ENCODE assay signal across 8 cellular contexts in genomic region chr2:233422050-233422639, GRCh38.
DNase-seq lines count a peak whose midpoint lies in the region; ATAC-seq, FAIRE-seq and TF ChIP-seq lines count a peak whose summit lies in the region.

No MANE protein-coding gene starts in this region.

- peak; percentile 20 for FAIRE-seq in pancreas (lab: Jason Lieb, UNC)

- intact Hi-C loops in pancreas (cut with DNase I) (no loop called here), posterior vena cava (cut with DNase I) (no loop called here)

- no peaks in the 10 kb centered on the region for H3K27me3 ChIP-seq in pancreas

- peak; percentile 64 for ATAC-seq in GM18519 (IDR thresholded peaks at IDR 0.05; ENCODE audit: low FRiP score, unreplicated experiment)
- peak; percentile 43 for ATAC-seq in HG02623 (IDR thresholded peaks at IDR 0.05; ENCODE audit: unreplicated experiment)
- ATAC-seq in pancreas, result peak; percentile 70 to 84 (median 82)

- H3K36me3 ChIP-seq in pancreas, result no peaks in the 10 kb centered on the region

- DNase-seq in NCI-H2196 treated with DMSO at 0.1 percent for 48 hours (lab: John Stamatoyannopoulos, UW; ENCODE audit: unreplicated experiment), result peak; percentile 89
- DNase-seq in activated gamma-delta T cell (lab: John Stamatoyannopoulos, UW), result peak; percentile 33
- DNase-seq in pancreas, result peak in 3 of 6 donors; percentile 33 to 50 (median 48)
- no peak for DNase-seq in NCI-H2171 treated with DMSO at 0.1 percent for 48 hours (lab: John Stamatoyannopoulos, UW)
- DNase-seq in NCI-H2171 (lab: John Stamatoyannopoulos, UW), result no peak
- no peak for DNase-seq in posterior vena cava (ENCODE audit: low spot score)

- WGBS in pancreas, 2 donors, result 56% methylated on average over 13 of the region's 13 CpGs

- no peaks in the 10 kb centered on the region for H3K9me3 ChIP-seq in pancreas

- no peaks in the 10 kb centered on the region for H3K4me1 ChIP-seq in pancreas

- no peak overlapping the region for H3K4me3 ChIP-seq in pancreas

- H3K27ac ChIP-seq in pancreas, result no peak overlapping the region

- TF ChIP-seq CTCF in pancreas (IDR thresholded peaks at IDR 0.05), result no peak

Comparison
In these comparisons a context has a peak if more than half of its experiments do, and no peak if none do; other contexts are left out.
1. DNase-seq: peak in NCI-H2196 treated with DMSO at 0.1 percent for 48 hours (single experiment) and activated gamma-delta T cell (single experiment); none in NCI-H2171 treated with DMSO at 0.1 percent for 48 hours (single experiment), NCI-H2171 (single experiment) and posterior vena cava (single experiment).
2. Peak in every context shown above with its lines, with median percentiles within 50 percentile points of each other: ATAC-seq.